Comparison of ENCODE assay signal across 1 cellular context in genomic region chr6:167350731-167351655, GRCh38.
A peak's percentile ranks its signal among the peaks of the same experiment; 100 is the strongest.
TF ChIP-seq lines count a peak whose summit lies in the region.

No MANE protein-coding gene starts in this region.

TF ChIP-seq in GM12878, 131 proteins besides CTCF, POLR2A, EP300 and RAD21 (continued from another document and continues in another):
- TF ChIP-seq ZBTB33 (IDR thresholded peaks at IDR 0.05) (no peak), SREBF1 (IDR thresholded peaks at IDR 0.05; ENCODE audit: low read length) (no peak), ZNF207 (IDR thresholded peaks at IDR 0.05; ENCODE audit: borderline replicate concordance) (no peak), MYB (IDR thresholded peaks at IDR 0.05; ENCODE audit: borderline replicate concordance, low read depth, low read length) (no peak), IKZF2 (IDR thresholded peaks at IDR 0.05) (no peak), CBFB (IDR thresholded peaks at IDR 0.05; ENCODE audit: low read depth) (0 out of 2 replicates have a peak, but pooled peaks have one; percentile 22), SREBF2 (IDR thresholded peaks at IDR 0.05; ENCODE audit: low read length) (no peak), PML (IDR thresholded peaks at IDR 0.05; ENCODE audit: low read length) (no peak), USF2 (IDR thresholded peaks at IDR 0.05; ENCODE audit: borderline replicate concordance, low read depth, low read length) (no peak), ZNF592 (IDR thresholded peaks at IDR 0.05) (no peak), ATF7 (IDR thresholded peaks at IDR 0.05; ENCODE audit: low read depth) (no peak), ZNF217 (IDR thresholded peaks at IDR 0.05) (no peak), CHD1 (IDR thresholded peaks at IDR 0.05; ENCODE audit: low read depth, low read length) (no peak), ZBTB40 (IDR thresholded peaks at IDR 0.05; ENCODE audit: borderline replicate concordance) (no peak), ZBED1 (IDR thresholded peaks at IDR 0.05; ENCODE audit: borderline replicate concordance) (no peak), CEBPZ (IDR thresholded peaks at IDR 0.05; ENCODE audit: low read depth, low read length) (no peak), BMI1 (IDR thresholded peaks at IDR 0.05; ENCODE audit: borderline replicate concordance) (no peak), RB1 (IDR thresholded peaks at IDR 0.05; ENCODE audit: borderline replicate concordance) (no peak), BHLHE40 (IDR thresholded peaks at IDR 0.05; ENCODE audit: borderline replicate concordance in 1 of 2, low read depth in 2 of 2, low read length in 1 of 2) (peak; percentile 62 to 66; a peak in 3 of 4 replicates), CBX3 (IDR thresholded peaks at IDR 0.05; ENCODE audit: borderline replicate concordance, low read depth) (no peak), YY1 (IDR thresholded peaks at IDR 0.05; ENCODE audit: low read depth, low read length) (0 out of 2 replicates have a peak, but pooled peaks have one; percentile 17), PAX8 (IDR thresholded peaks at IDR 0.05) (no peak), ZNF24 (IDR thresholded peaks at IDR 0.05) (no peak), POLR2AphosphoS2 (IDR thresholded peaks at IDR 0.05; ENCODE audit: low read depth, low read length) (no peak), ZNF687 (IDR thresholded peaks at IDR 0.05) (no peak), NR2C1 (IDR thresholded peaks at IDR 0.05) (no peak), NKRF (conservative IDR thresholded peaks at IDR 0.05) (no peak), E2F4 (IDR thresholded peaks at IDR 0.05; ENCODE audit: low read depth, low read length) (no peak), EGR1 (IDR thresholded peaks at IDR 0.05; ENCODE audit: borderline replicate concordance in 1 of 2, low read depth in 2 of 2, low read length in 2 of 2) (no peak), KLF5 (IDR thresholded peaks at IDR 0.05; ENCODE audit: partially characterized antibody) (no peak), POU2F2 (IDR thresholded peaks at IDR 0.05; ENCODE audit: borderline replicate concordance, low read depth, low read length) (no peak), SUPT20H (IDR thresholded peaks at IDR 0.05; ENCODE audit: borderline replicate concordance, control insufficient read depth, low read depth, low read length) (no peak), ATF3 (IDR thresholded peaks at IDR 0.05; ENCODE audit: borderline replicate concordance, extremely low read depth, low read depth, low read length) (no peak), IKZF1 (conservative IDR thresholded peaks at IDR 0.05) (0 out of 2 replicates have a peak, but pooled peaks have one; percentile 20)
